In the genomic region with DNA sequence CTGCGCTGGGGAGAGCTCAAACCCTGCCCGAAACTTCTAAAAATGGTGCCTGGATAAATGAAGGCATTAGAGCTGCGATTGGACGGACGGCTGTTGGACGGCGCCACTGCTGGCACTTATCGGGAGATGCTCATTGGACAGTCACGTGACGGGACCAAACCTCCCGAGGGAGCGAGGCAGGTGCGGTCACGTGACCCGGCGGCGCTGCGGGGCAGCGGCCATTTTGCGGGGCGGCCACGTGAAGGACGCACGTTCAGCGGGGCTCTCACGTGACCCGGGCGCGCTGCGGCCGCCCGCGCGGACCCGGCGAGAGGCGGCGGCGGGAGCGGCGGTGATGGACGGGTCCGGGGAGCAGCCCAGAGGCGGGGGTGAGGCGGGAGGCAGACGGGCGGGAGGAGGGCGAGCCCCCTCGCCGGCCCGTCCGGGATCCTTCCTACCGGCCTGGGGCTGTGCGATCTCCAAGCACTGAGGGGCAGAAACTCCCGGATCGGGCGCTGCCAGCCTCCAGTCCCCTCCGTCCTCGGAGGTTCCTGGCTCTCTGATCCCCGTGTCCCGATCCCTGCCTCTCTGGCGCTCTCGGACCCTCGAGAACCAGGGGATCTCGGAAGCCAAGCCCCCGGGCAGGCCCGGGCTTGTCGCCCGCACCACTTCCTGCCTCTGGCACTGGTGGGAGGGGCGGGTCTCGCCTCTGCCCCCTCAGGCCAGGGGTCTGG, we compare ENCODE assay signal across 8 cellular contexts. TPM values are rescaled to one million over a fixed set of nuclear protein-coding genes. Genes with fewer than 3 reads are reported as not detected.
DNase-seq lines count a peak whose midpoint lies in the region; ATAC-seq, FAIRE-seq and TF ChIP-seq lines count a peak whose summit lies in the region.

A gene (plus strand): TSS at position 281 of the 713 bp plus-strand sequence. CDS start 54 bp downstream, at position 335.

- peak; percentile 65 for ATAC-seq in HG02852 (IDR thresholded peaks at IDR 0.05; ENCODE audit: unreplicated experiment)
- ATAC-seq in left cardiac atrium = peak; percentile 96 to 97
- ATAC-seq in upper lobe of right lung = peak; percentile 96

- peaks cover 13% of the 10 kb centered on the region for H3K4me1 ChIP-seq in upper lobe of right lung

- no peaks in the 10 kb centered on the region for H3K9me3 ChIP-seq in upper lobe of right lung

- H3K36me3 Mint-ChIP-seq in T-helper 1 cell treated with Interleukin-12 subunit alpha and Interleukin-12 subunit beta and Interleukin-4 antibody, amounts not matched to agents 30 μg/mL and 1 μg/mL, for 36 hours (ENCODE audit: low read depth) = peaks cover 26% of the 10 kb centered on the region
- H3K36me3 Mint-ChIP-seq in progenitor cell of endocrine pancreas (ENCODE audit: insufficient read depth) = peaks cover 10% of the 10 kb centered on the region

- peaks cover 9% of the 10 kb centered on the region for H3K36me3 ChIP-seq in upper lobe of right lung

- DNase-seq in GM12892 (ENCODE audit: insufficient read length) = peak; percentile 98
- DNase-seq in NCI-H146 treated with DMSO at 0.1 percent for 48 hours (lab: John Stamatoyannopoulos, UW; ENCODE audit: unreplicated experiment) = peak; percentile 93
- peak; percentile 76 for DNase-seq in amniotic stem cell (lab: John Stamatoyannopoulos, UW)
- DNase-seq in left cardiac atrium = peak; percentile 98
- peak; percentile 98 for DNase-seq in progenitor cell of endocrine pancreas (ENCODE audit: low spot score, unreplicated experiment)
- DNase-seq in upper lobe of right lung = peak; percentile 99

- peak within 1 kb of the TSS; percentile 97 for H3K4me3 ChIP-seq in upper lobe of right lung

- TF ChIP-seq CTCF in progenitor cell of endocrine pancreas (IDR thresholded peaks at IDR 0.05; ENCODE audit: unreplicated experiment) (no peak), upper lobe of right lung (IDR thresholded peaks at IDR 0.05) (no peak)

- H3K27me3 ChIP-seq in upper lobe of right lung = no peaks in the 10 kb centered on the region

- TF ChIP-seq POLR2A in GM12892 (IDR thresholded peaks at IDR 0.05; ENCODE audit: low read depth, low read length) = peak; percentile 77; the same call in 1 of the 2 replicates

- H3K4me1 Mint-ChIP-seq in T-helper 1 cell treated with Interleukin-12 subunit alpha and Interleukin-12 subunit beta and Interleukin-4 antibody, amounts not matched to agents 30 μg/mL and 1 μg/mL, for 36 hours (ENCODE audit: low read depth) = peaks cover 21% of the 10 kb centered on the region
- H3K4me1 Mint-ChIP-seq in progenitor cell of endocrine pancreas (ENCODE audit: low read depth) = peaks cover 12% of the 10 kb centered on the region

- FAIRE-seq in GM12892 (lab: Jason Lieb, UNC) = peak; percentile 99

- intact Hi-C loops in left cardiac atrium (cut with DNase I) = loop anchor here in 1 of 2 donors (10.0 kb wide), 1 partner anchor 50 kb away; a partner anchor contains a TSS
- intact Hi-C loops in upper lobe of right lung (cut with DNase I) = no loop called here

- peak within 1 kb of the TSS; percentile 91 for H3K27ac Mint-ChIP-seq in T-helper 1 cell treated with Interleukin-12 subunit alpha and Interleukin-12 subunit beta and Interleukin-4 antibody, amounts not matched to agents 30 μg/mL and 1 μg/mL, for 36 hours
- peak within 1 kb of the TSS; percentile 78 for H3K27ac Mint-ChIP-seq in progenitor cell of endocrine pancreas

- peak within 1 kb of the TSS; percentile 93 for H3K4me3 Mint-ChIP-seq in T-helper 1 cell treated with Interleukin-12 subunit alpha and Interleukin-12 subunit beta and Interleukin-4 antibody, amounts not matched to agents 30 μg/mL and 1 μg/mL, for 36 hours
- peak within 1 kb of the TSS; percentile 64 for H3K4me3 Mint-ChIP-seq in progenitor cell of endocrine pancreas (ENCODE audit: low read depth)

- H3K27ac ChIP-seq in upper lobe of right lung = peak within 1 kb of the TSS; percentile 92

- no peaks in the 10 kb centered on the region for H3K9me3 Mint-ChIP-seq in T-helper 1 cell treated with Interleukin-12 subunit alpha and Interleukin-12 subunit beta and Interleukin-4 antibody, amounts not matched to agents 30 μg/mL and 1 μg/mL, for 36 hours
- no peaks in the 10 kb centered on the region for H3K9me3 Mint-ChIP-seq in progenitor cell of endocrine pancreas (ENCODE audit: low read depth)

- no peaks in the 10 kb centered on the region for H3K27me3 Mint-ChIP-seq in T-helper 1 cell treated with Interleukin-12 subunit alpha and Interleukin-12 subunit beta and Interleukin-4 antibody, amounts not matched to agents 30 μg/mL and 1 μg/mL, for 36 hours (ENCODE audit: low read depth)
- H3K27me3 Mint-ChIP-seq in progenitor cell of endocrine pancreas = no peaks in the 10 kb centered on the region

RNA-seq across cellular contexts. Expression of the gene that starts here (rescaled TPM):
- polyA plus RNA-seq in GM12892 (2012; ENCODE audit: missing spikeins) = 206 TPM
- total RNA-seq in left cardiac atrium (10 to 100 TPM; 28.8 to 36.1 TPM), progenitor cell of endocrine pancreas (141 and 153 TPM in 2 replicates), upper lobe of right lung (127 TPM)

Comparison
In these comparisons a context has a peak if more than half of its experiments do, and no peak if none do; other contexts are left out.
1. Peak in every context shown above with its lines: DNase-seq, ATAC-seq, H3K4me3 ChIP-seq and H3K27ac ChIP-seq.